ENCODE assay signal across 1 cellular context in genomic region chr2:41880561-41881243, GRCh38.
TF ChIP-seq lines count a peak whose summit lies in the region.

No MANE protein-coding gene starts in this region.

TF ChIP-seq in GM23338, 12 proteins besides CTCF, POLR2A, EP300 and RAD21 (continued from another document):
- TF ChIP-seq, protein P1, sequence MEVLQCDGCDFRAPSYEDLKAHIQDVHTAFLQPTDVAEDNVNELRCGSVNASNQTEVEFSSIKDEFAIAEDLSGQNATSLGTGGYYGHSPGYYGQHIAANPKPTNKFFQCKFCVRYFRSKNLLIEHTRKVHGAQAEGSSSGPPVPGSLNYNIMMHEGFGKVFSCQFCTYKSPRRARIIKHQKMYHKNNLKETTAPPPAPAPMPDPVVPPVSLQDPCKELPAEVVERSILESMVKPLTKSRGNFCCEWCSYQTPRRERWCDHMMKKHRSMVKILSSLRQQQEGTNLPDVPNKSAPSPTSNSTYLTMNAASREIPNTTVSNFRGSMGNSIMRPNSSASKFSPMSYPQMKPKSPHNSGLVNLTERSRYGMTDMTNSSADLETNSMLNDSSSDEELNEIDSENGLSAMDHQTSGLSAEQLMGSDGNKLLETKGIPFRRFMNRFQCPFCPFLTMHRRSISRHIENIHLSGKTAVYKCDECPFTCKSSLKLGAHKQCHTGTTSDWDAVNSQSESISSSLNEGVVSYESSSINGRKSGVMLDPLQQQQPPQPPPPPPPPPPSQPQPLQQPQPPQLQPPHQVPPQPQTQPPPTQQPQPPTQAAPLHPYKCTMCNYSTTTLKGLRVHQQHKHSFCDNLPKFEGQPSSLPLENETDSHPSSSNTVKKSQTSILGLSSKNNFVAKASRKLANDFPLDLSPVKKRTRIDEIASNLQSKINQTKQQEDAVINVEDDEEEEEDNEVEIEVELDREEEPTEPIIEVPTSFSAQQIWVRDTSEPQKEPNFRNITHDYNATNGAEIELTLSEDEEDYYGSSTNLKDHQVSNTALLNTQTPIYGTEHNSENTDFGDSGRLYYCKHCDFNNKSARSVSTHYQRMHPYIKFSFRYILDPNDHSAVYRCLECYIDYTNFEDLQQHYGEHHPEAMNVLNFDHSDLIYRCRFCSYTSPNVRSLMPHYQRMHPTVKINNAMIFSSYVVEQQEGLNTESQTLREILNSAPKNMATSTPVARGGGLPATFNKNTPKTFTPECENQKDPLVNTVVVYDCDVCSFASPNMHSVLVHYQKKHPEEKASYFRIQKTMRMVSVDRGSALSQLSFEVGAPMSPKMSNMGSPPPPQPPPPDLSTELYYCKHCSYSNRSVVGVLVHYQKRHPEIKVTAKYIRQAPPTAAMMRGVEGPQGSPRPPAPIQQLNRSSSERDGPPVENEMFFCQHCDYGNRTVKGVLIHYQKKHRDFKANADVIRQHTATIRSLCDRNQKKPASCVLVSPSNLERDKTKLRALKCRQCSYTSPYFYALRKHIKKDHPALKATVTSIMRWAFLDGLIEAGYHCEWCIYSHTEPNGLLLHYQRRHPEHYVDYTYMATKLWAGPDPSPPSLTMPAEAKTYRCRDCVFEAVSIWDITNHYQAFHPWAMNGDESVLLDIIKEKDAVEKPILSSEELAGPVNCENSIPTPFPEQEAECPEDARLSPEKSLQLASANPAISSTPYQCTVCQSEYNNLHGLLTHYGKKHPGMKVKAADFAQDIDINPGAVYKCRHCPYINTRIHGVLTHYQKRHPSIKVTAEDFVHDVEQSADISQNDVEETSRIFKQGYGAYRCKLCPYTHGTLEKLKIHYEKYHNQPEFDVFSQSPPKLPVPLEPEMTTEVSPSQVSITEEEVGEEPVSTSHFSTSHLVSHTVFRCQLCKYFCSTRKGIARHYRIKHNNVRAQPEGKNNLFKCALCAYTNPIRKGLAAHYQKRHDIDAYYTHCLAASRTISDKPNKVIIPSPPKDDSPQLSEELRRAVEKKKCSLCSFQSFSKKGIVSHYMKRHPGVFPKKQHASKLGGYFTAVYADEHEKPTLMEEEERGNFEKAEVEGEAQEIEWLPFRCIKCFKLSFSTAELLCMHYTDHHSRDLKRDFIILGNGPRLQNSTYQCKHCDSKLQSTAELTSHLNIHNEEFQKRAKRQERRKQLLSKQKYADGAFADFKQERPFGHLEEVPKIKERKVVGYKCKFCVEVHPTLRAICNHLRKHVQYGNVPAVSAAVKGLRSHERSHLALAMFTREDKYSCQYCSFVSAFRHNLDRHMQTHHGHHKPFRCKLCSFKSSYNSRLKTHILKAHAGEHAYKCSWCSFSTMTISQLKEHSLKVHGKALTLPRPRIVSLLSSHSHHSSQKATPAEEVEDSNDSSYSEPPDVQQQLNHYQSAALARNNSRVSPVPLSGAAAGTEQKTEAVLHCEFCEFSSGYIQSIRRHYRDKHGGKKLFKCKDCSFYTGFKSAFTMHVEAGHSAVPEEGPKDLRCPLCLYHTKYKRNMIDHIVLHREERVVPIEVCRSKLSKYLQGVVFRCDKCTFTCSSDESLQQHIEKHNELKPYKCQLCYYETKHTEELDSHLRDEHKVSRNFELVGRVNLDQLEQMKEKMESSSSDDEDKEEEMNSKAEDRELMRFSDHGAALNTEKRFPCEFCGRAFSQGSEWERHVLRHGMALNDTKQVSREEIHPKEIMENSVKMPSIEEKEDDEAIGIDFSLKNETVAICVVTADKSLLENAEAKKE (CRISPR knock-in tag; IDR thresholded peaks at IDR 0.05) = no peak
- no peak for TF ChIP-seq CREB1 (CRISPR knock-in tag; IDR thresholded peaks at IDR 0.05; ENCODE audit: low read depth)
